In the genomic region with DNA sequence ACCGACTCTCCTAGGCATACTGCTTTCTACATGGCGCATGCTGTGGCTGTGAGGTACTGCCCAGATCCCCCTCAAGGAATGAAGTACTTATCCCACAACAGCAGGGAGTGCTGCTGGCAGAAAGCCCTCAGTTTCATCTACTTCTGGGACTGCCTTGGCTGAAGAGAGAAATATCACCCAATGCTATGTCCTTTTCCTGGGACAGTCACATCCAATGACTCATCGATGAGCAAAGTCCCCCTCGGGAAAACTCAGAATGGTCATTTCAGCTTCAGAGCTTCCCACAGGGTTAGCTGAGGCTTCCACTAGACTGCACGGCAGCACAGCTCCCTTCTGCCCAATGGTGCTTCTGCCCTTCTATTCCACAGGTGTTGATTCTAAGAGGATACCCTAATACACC, we compare ENCODE assay signal across 18 cellular contexts. TPM values are rescaled to one million over a fixed set of nuclear protein-coding genes. Genes with fewer than 3 reads are reported as not detected.
DNase-seq lines count a peak whose midpoint lies in the region; ATAC-seq and TF ChIP-seq lines count a peak whose summit lies in the region.
"Had no signal": no experiment of that assay in that cellular context is flagged by ENCODE, and none has a peak within 500 bp of the region (broad histone marks: within the 10 kb centered on the region; RNA-seq: fewer than 3 reads in every experiment).

No MANE protein-coding gene starts in this region.

- 88% methylated on average over 5 of the region's 5 CpGs for WGBS in mammary epithelial cell (ENCODE audit: low coverage, missing lambda C conversion rate)

- H3K36me3 ChIP-seq in mammary epithelial cell (ENCODE audit: insufficient read depth, low read length) (no peaks in the 10 kb centered on the region), osteoblast (ENCODE audit: insufficient read depth, low read length) (no peaks in the 10 kb centered on the region)
- H3K36me3 ChIP-seq: thyroid gland had no signal

- no peaks in the 10 kb centered on the region for H3K27me3 ChIP-seq in mammary epithelial cell (ENCODE audit: insufficient read depth, low read length)
- no peaks in the 10 kb centered on the region for H3K27me3 ChIP-seq in osteoblast (ENCODE audit: insufficient read depth, low read length)
- H3K27me3 ChIP-seq: thyroid gland had no signal

- BruUV-seq in mammary epithelial cell (replicated peaks; lab: Mats Ljungman, UMichigan): no TSS peak

- TF ChIP-seq CTCF in mammary epithelial cell (conservative IDR thresholded peaks at IDR 0.05 in 1 of 2, IDR thresholded peaks at IDR 0.05 in 1 of 2; ENCODE audit: extremely low read depth in 1 of 2, insufficient read depth in 1 of 2, low read depth in 1 of 2, low read length in 2 of 2): peak in 1 of 2 donors; percentile 3
- no peak for TF ChIP-seq CTCF in osteoblast (IDR thresholded peaks at IDR 0.05; ENCODE audit: extremely low read depth, low read depth, low read length)

- dilution Hi-C loops in mammary epithelial cell (cut with HindIII; ENCODE audit: low sequenced_read_pairs): no loop called here

- H3K9me3 ChIP-seq in mammary epithelial cell (replicated peaks; ENCODE audit: insufficient read depth, low read length) (no peaks in the 10 kb centered on the region), osteoblast (ENCODE audit: low read depth, low read length) (no peaks in the 10 kb centered on the region)
- H3K9me3 ChIP-seq: mucosa of descending colon, thyroid gland had no signal

- intact Hi-C loops in mammary epithelial cell (cut with micrococcal nuclease): no loop called here

- H3K4me1 ChIP-seq in mammary epithelial cell (ENCODE audit: insufficient read depth, low read length) (peaks cover 6% of the 10 kb centered on the region), osteoblast (ENCODE audit: insufficient read depth, low read length) (peaks cover 14% of the 10 kb centered on the region)

- no peak overlapping the region for H3K9ac ChIP-seq in mammary epithelial cell (ENCODE audit: insufficient read depth, low read length)

- H3K79me2 ChIP-seq in mammary epithelial cell (ENCODE audit: insufficient read depth, low read length) (peaks cover 14% of the 10 kb centered on the region), osteoblast (ENCODE audit: insufficient read depth, low read length) (peaks cover 14% of the 10 kb centered on the region)

- in situ Hi-C loops in mammary epithelial cell (cut with MboI; ENCODE audit: low sequenced_read_pairs in 2 of 2): no loop called here

- H3K4me2 ChIP-seq in mammary epithelial cell (ENCODE audit: insufficient read depth, low read depth, low read length): no peak overlapping the region
- no peak overlapping the region for H3K4me2 ChIP-seq in osteoblast (ENCODE audit: insufficient read depth, low read length)

- no peaks in the 10 kb centered on the region for H4K20me1 ChIP-seq in mammary epithelial cell (ENCODE audit: insufficient read depth, low read length)
- peaks cover 1% of the 10 kb centered on the region for H4K20me1 ChIP-seq in osteoblast (ENCODE audit: insufficient read depth, low read length)

- H2AFZ ChIP-seq in mammary epithelial cell (ENCODE audit: low read depth, low read length): peak overlapping the region; percentile 2
- no peak overlapping the region for H2AFZ ChIP-seq in osteoblast (ENCODE audit: low read length)

- ATAC-seq in GM21526 (IDR thresholded peaks at IDR 0.05; ENCODE audit: low FRiP score, unreplicated experiment) (no peak), GM19455 (IDR thresholded peaks at IDR 0.05; ENCODE audit: unreplicated experiment) (no peak)
- ATAC-seq: activated CD8-positive, alpha-beta T cell treated with anti-CD3 and anti-CD28 coated beads for 36 hours; activated T-helper 17 cell treated with anti-CD3 and anti-CD28 coated beads, Interleukin-2, amount 50 U/mL, for 72 hours; mucosa of descending colon had no signal

- CTCF ChIA-PET in mammary epithelial cell (lab: Charles Lee; ENCODE audit: low non-redundant PET): no interaction called here

- H3K27ac ChIP-seq in mammary epithelial cell (ENCODE audit: insufficient read depth, low read depth, low read length) (no peak overlapping the region), osteoblast (ENCODE audit: low read depth, low read length) (no peak overlapping the region)
- H3K27ac ChIP-seq: thyroid gland had no signal

- H3K4me3 ChIP-seq in mammary epithelial cell (replicated peaks in 1 of 3; ENCODE audit: insufficient read depth in 1 of 3, low read depth in 2 of 3, low read length in 3 of 3): no peak overlapping the region
- H3K4me3 ChIP-seq in osteoblast (ENCODE audit: insufficient read depth, low read length): no peak overlapping the region
- H3K4me3 ChIP-seq: mucosa of descending colon, thyroid gland had no signal

- DNase-seq in GM04504 (ENCODE audit: low read depth): peak; percentile 22
- peak; percentile 16 for DNase-seq in LoVo (ENCODE audit: low spot score)
- no peak for DNase-seq in mammary epithelial cell
- DNase-seq in osteoblast (ENCODE audit: insufficient read length, low spot score, missing footprints): peak; percentile 71
- no peak for DNase-seq in NAMALWA (ENCODE audit: low spot score)
- DNase-seq: activated CD8-positive, alpha-beta T cell treated with anti-CD3 and anti-CD28 coated beads for 36 hours; amniotic stem cell; CD4-positive, CD25-positive, alpha-beta regulatory T cell; glutamatergic neuron; mucosa of descending colon; NCI-H2029 treated with DMSO at 0.1 percent for 48 hours; NCI-H524 treated with DMSO at 0.1 percent for 48 hours; occipital lobe; OCI-M1; thyroid gland had no signal

RNA-seq across cellular contexts. Expression of a gene that starts 3.6 kb away (rescaled TPM):
- total RNA-seq in mammary epithelial cell: 100 to 1,000 TPM in 1 of 2 donors, 10 to 100 TPM in 1; 74.4 to 112 TPM
- polyA plus RNA-seq in mammary epithelial cell: 41.0 TPM
- 58.4 TPM for polyA minus RNA-seq in mammary epithelial cell
- total RNA-seq in osteoblast: 94.6 and 118 TPM in 2 replicates

Comparison
In these comparisons a context has a peak if more than half of its experiments do, and no peak if none do; other contexts are left out.
1. DNase-seq: peak in GM04504 (single experiment), LoVo (single experiment) and osteoblast (single experiment); none in mammary epithelial cell (single experiment) and NAMALWA (single experiment).